ENCODE assay signal across 9 cellular contexts in genomic region chr2:6526093-6526824, GRCh38.
DNase-seq lines count a peak whose midpoint lies in the region; ATAC-seq, FAIRE-seq and TF ChIP-seq lines count a peak whose summit lies in the region.
"Had no signal": no experiment of that assay in that cellular context is flagged by ENCODE, and none has a peak within 500 bp of the region (broad histone marks: within the 10 kb centered on the region; RNA-seq: fewer than 3 reads in every experiment).

No MANE protein-coding gene starts in this region.

- intact Hi-C loops in left ventricle myocardium inferior (cut with micrococcal nuclease) (no loop called here), left ventricle myocardium superior (cut with micrococcal nuclease) (no loop called here)

- H3K27me3 Mint-ChIP-seq in endodermal cell (ENCODE audit: insufficient read depth): no peaks in the 10 kb centered on the region
- no peaks in the 10 kb centered on the region for H3K27me3 Mint-ChIP-seq in T-helper 2 cell treated with Interferon-gamma antibody and Interleukin-4, amounts not matched to agents 5 μg/mL and 100 μg/mL, for 36 hours (ENCODE audit: low read depth)

- ATAC-seq in left ventricle myocardium superior: no peak

- peaks cover 3% of the 10 kb centered on the region for H3K9me3 Mint-ChIP-seq in endodermal cell
- no peaks in the 10 kb centered on the region for H3K9me3 Mint-ChIP-seq in T-helper 2 cell treated with Interferon-gamma antibody and Interleukin-4, amounts not matched to agents 5 μg/mL and 100 μg/mL, for 36 hours

- no peak overlapping the region for H3K4me3 Mint-ChIP-seq in endodermal cell
- H3K4me3 Mint-ChIP-seq in T-helper 2 cell treated with Interferon-gamma antibody and Interleukin-4, amounts not matched to agents 5 μg/mL and 100 μg/mL, for 36 hours: no peak overlapping the region

- no peak for FAIRE-seq in urothelium cell line (lab: Jason Lieb, UNC)
- FAIRE-seq: endothelial cell of umbilical vein had no signal

- no peak overlapping the region for H3K27ac Mint-ChIP-seq in endodermal cell
- no peak overlapping the region for H3K27ac Mint-ChIP-seq in T-helper 2 cell treated with Interferon-gamma antibody and Interleukin-4, amounts not matched to agents 5 μg/mL and 100 μg/mL, for 36 hours

- TF ChIP-seq CTCF in left ventricle myocardium inferior (IDR thresholded peaks at IDR 0.05; ENCODE audit: borderline replicate concordance) (peak; percentile 14), endodermal cell (conservative IDR thresholded peaks at IDR 0.05) (peak; percentile 93)

- H3K4me1 ChIP-seq in left ventricle myocardium inferior (no peaks in the 10 kb centered on the region), endodermal cell (ENCODE audit: control insufficient read depth, insufficient read depth, low read length) (peaks cover 8% of the 10 kb centered on the region)

- no peak overlapping the region for H3K4me3 ChIP-seq in left ventricle myocardium inferior
- H3K4me3 ChIP-seq in endodermal cell (ENCODE audit: low read length): no peak overlapping the region

- WGBS in endodermal cell (ENCODE audit: insufficient coverage in 1 of 2, insufficient read length in 1 of 2), 2 experiments: 80 to 84% methylated on average over 5 to 6 of the region's 6 CpGs

- no peak for DNase-seq in left ventricle myocardium inferior
- no peak for DNase-seq in left ventricle myocardium superior
- peak; percentile 47 for DNase-seq in NCI-H345 treated with DMSO at 0.1 percent for 48 hours (lab: John Stamatoyannopoulos, UW; ENCODE audit: unreplicated experiment)
- DNase-seq in endodermal cell: peak; percentile 75
- DNase-seq in urothelium cell line (ENCODE audit: low spot score): peak; percentile 15
- no peak for DNase-seq in T-helper 2 cell treated with Interferon-gamma antibody and Interleukin-4, amounts not matched to agents 5 μg/mL and 100 μg/mL, for 36 hours (ENCODE audit: low spot score)
- DNase-seq in GF-D8 (lab: John Stamatoyannopoulos, UW): no peak
- DNase-seq in 8988T: no peak

- H3K36me3 ChIP-seq in left ventricle myocardium inferior (no peaks in the 10 kb centered on the region), endodermal cell (ENCODE audit: control insufficient read depth, insufficient read depth, low read length) (no peaks in the 10 kb centered on the region)

- H3K4me1 Mint-ChIP-seq in endodermal cell: peaks cover 24% of the 10 kb centered on the region
- no peaks in the 10 kb centered on the region for H3K4me1 Mint-ChIP-seq in T-helper 2 cell treated with Interferon-gamma antibody and Interleukin-4, amounts not matched to agents 5 μg/mL and 100 μg/mL, for 36 hours (ENCODE audit: low read depth)

- no peaks in the 10 kb centered on the region for H3K9me3 ChIP-seq in left ventricle myocardium inferior (replicated peaks)
- H3K9me3 ChIP-seq in endodermal cell (ENCODE audit: control insufficient read depth, low read length): no peaks in the 10 kb centered on the region

- H3K36me3 Mint-ChIP-seq in endodermal cell (ENCODE audit: low read depth): peaks cover 4% of the 10 kb centered on the region
- H3K36me3 Mint-ChIP-seq in T-helper 2 cell treated with Interferon-gamma antibody and Interleukin-4, amounts not matched to agents 5 μg/mL and 100 μg/mL, for 36 hours (ENCODE audit: low read depth): no peaks in the 10 kb centered on the region

- H3K27ac ChIP-seq in left ventricle myocardium inferior (replicated peaks): no peak overlapping the region
- H3K27ac ChIP-seq in endodermal cell (ENCODE audit: low read depth, low read length): no peak overlapping the region

- H3K27me3 ChIP-seq in left ventricle myocardium inferior (ENCODE audit: low read depth) (peaks cover 11% of the 10 kb centered on the region), endodermal cell (ENCODE audit: control insufficient read depth, insufficient read depth, low read length, poor library complexity, severe bottlenecking) (no peaks in the 10 kb centered on the region)

- no peak overlapping the region for H3K9ac ChIP-seq in endodermal cell (ENCODE audit: extremely low read depth, low read length, poor library complexity, severe bottlenecking)

Comparison
In these comparisons a context has a peak if more than half of its experiments do, and no peak if none do; other contexts are left out.
1. DNase-seq: peak in NCI-H345 treated with DMSO at 0.1 percent for 48 hours (single experiment), endodermal cell (single experiment) and urothelium cell line (single experiment); none in left ventricle myocardium inferior (single experiment), left ventricle myocardium superior (single experiment), T-helper 2 cell treated with Interferon-gamma antibody and Interleukin-4, amounts not matched to agents 5 μg/mL and 100 μg/mL, for 36 hours (single experiment), GF-D8 (single experiment) and 8988T (single experiment).